Comparison of ENCODE assay signal across 25 cellular contexts in genomic region chrX:57925806-57926205, GRCh38.
"Had no signal": no experiment of that assay in that cellular context is flagged by ENCODE, and none has a peak within 500 bp of the region (broad histone marks: within the 10 kb centered on the region; RNA-seq: fewer than 3 reads in every experiment).

No MANE protein-coding gene starts in this region.

- DNase-seq: activated CD4-positive, alpha-beta T cell treated with anti-CD3 and anti-CD28 coated beads for 4 hours; activated CD4-positive, alpha-beta T cell treated with anti-CD3 and anti-CD28 coated beads, Interleukin-2, amount 10 ng/mL, durations not matched to agents 7 days and 5 days; activated CD4-positive, alpha-beta T cell treated with anti-CD3 and anti-CD28 coated beads, Interleukin-2, amount 50 U/mL, for 48 hours; activated CD4-positive, CD25-positive, alpha-beta regulatory T cell; activated CD4-positive, CD25-positive, alpha-beta regulatory T cell treated with anti-CD3 and anti-CD28 coated beads, Interleukin-2, amount 50 U/mL, for 72 hours; activated CD8-positive, alpha-beta memory T cell treated with anti-CD3 and anti-CD28 coated beads, Interleukin-2, amount 10 ng/mL, durations not matched to agents 7 days and 5 days; activated CD8-positive, alpha-beta memory T cell treated with anti-CD3 and anti-CD28 coated beads, Interleukin-2, amount 50 U/mL, for 4 hours; activated CD8-positive, alpha-beta T cell treated with anti-CD3 and anti-CD28 coated beads, Interleukin-2, amount 10 ng/mL, durations not matched to agents 7 days and 5 days; activated gamma-delta T cell; activated naive CD4-positive, alpha-beta T cell; activated naive CD4-positive, alpha-beta T cell treated with anti-CD3 and anti-CD28 coated beads, Interleukin-2, amount 10 ng/mL, durations not matched to agents 7 days and 5 days; activated naive CD8-positive, alpha-beta T cell treated with anti-CD3 and anti-CD28 coated beads, Interleukin-2, amount 10 ng/mL, durations not matched to agents 7 days and 5 days; activated T-cell treated with anti-CD3 and anti-CD28 coated beads, Interleukin-2, amount 50 U/mL, for 1 hour; activated T-cell treated with anti-CD3 and anti-CD28 coated beads, Interleukin-2, amount 50 U/mL, for 48 hours; dermis blood vessel endothelial cell; effector CD4-positive, alpha-beta T cell; effector memory CD8-positive, alpha-beta T cell; erythroblast; foreskin keratinocyte; gastrocnemius medialis; glutamatergic neuron; heart left ventricle; T-helper 1 cell; T-helper 17 cell; T1000 had no signal
